Comparison of ENCODE assay signal across 33 cellular contexts in genomic region chr6:89462503-89462902, GRCh38.
"Had no signal": no experiment of that assay in that cellular context is flagged by ENCODE, and none has a peak within 500 bp of the region (broad histone marks: within the 10 kb centered on the region; RNA-seq: fewer than 3 reads in every experiment).

No MANE protein-coding gene starts in this region.

- DNase-seq: activated CD4-positive, alpha-beta memory T cell treated with anti-CD3 and anti-CD28 coated beads, Interleukin-2, amount 10 ng/mL, durations not matched to agents 7 days and 5 days; activated CD4-positive, alpha-beta T cell treated with anti-CD3 and anti-CD28 coated beads for 1 hour; activated CD4-positive, alpha-beta T cell treated with anti-CD3 and anti-CD28 coated beads for 4 hours; activated CD4-positive, alpha-beta T cell treated with anti-CD3 and anti-CD28 coated beads, Interleukin-2, amount 10 ng/mL, durations not matched to agents 7 days and 5 days; activated CD4-positive, alpha-beta T cell treated with anti-CD3 and anti-CD28 coated beads, Interleukin-2, amount 50 U/mL, for 4 hours; activated CD8-positive, alpha-beta memory T cell treated with anti-CD3 and anti-CD28 coated beads, Interleukin-2, amount 50 U/mL, for 48 hours; activated gamma-delta T cell; activated naive CD4-positive, alpha-beta T cell; activated naive CD4-positive, alpha-beta T cell treated with anti-CD3 and anti-CD28 coated beads, Interleukin-2, amount 10 ng/mL, durations not matched to agents 7 days and 5 days; activated naive CD8-positive, alpha-beta T cell treated with anti-CD3 and anti-CD28 coated beads, Interleukin-2, amount 10 ng/mL, durations not matched to agents 7 days and 5 days; activated T-cell treated with anti-CD3 and anti-CD28 coated beads for 4 hours; activated T-cell treated with anti-CD3 and anti-CD28 coated beads, Interleukin-2, amount 50 U/mL, for 24 hours; activated T-cell treated with anti-CD3 and anti-CD28 coated beads, Interleukin-2, amount 50 U/mL, for 72 hours; amygdala; aorta; body of pancreas; caudate nucleus; cortex of kidney; dermis blood vessel endothelial cell; effector CD8-positive, alpha-beta T cell; endodermal cell; foreskin keratinocyte; gastrocnemius medialis; glutamatergic neuron; heart left ventricle; hypothalamus; T-helper 2 cell had no signal

- H3K27me3 ChIP-seq: body of pancreas, foreskin keratinocyte, gastrocnemius medialis, heart left ventricle had no signal

- FAIRE-seq: colon, TTC549 had no signal

- H3K4me1 ChIP-seq: body of pancreas, foreskin keratinocyte, gastrocnemius medialis had no signal

- H3K9me3 ChIP-seq: body of pancreas, gastrocnemius medialis, heart left ventricle had no signal

- H3K4me3 ChIP-seq: body of pancreas, gastrocnemius medialis, heart left ventricle had no signal

- ATAC-seq: activated naive CD4-positive, alpha-beta T cell treated with anti-CD3 and anti-CD28 coated beads, Interleukin-2, amount 50 U/mL, for 72 hours; activated T-cell treated with anti-CD3 and anti-CD28 coated beads, Interleukin-2, amount 50 U/mL, for 72 hours; body of pancreas; esophagus mucosa; foreskin keratinocyte; gastrocnemius medialis; heart left ventricle; WTC11 had no signal

- H3K36me3 ChIP-seq: gastrocnemius medialis, heart left ventricle had no signal

- H3K27ac ChIP-seq: body of pancreas, foreskin keratinocyte, gastrocnemius medialis, heart left ventricle, VCaP had no signal
